ENCODE assay signal across 9 cellular contexts in the genomic region with DNA sequence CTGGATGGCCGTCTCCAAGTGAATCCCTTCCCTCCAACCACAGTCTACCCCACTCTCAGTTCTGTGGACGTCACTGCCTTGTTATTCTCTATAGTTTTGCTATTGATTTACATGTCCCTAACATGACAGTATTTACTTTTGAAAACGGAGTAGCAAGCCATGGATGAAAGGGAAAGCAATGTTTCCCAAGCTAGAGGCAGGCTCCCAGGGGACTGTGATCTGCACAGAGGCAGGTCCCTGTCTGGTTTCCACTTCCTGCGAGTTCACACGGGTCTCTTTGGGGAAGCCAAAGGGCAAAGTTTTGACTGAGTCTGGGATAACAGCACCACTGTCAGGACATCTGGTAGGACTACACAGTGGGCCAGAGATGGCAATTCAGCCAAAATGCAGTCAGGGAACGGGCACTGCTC. TPM values are rescaled to one million over a fixed set of nuclear protein-coding genes. Genes with fewer than 3 reads are reported as not detected.
DNase-seq lines count a peak whose midpoint lies in the region; ATAC-seq and TF ChIP-seq lines count a peak whose summit lies in the region.
"Had no signal": no experiment of that assay in that cellular context is flagged by ENCODE, and none has a peak within 500 bp of the region (broad histone marks: within the 10 kb centered on the region; RNA-seq: fewer than 3 reads in every experiment).

No MANE protein-coding gene starts in this region.

- no peaks in the 10 kb centered on the region for H4K20me1 ChIP-seq in smooth muscle cell (ENCODE audit: low read depth)

- H3K27me3 ChIP-seq in smooth muscle cell (ENCODE audit: low read depth), result no peaks in the 10 kb centered on the region

- H2AFZ ChIP-seq in smooth muscle cell (ENCODE audit: low read depth), result no peak overlapping the region

- H3K4me3 ChIP-seq in cardiac fibroblast (replicated peaks in 1 of 2; ENCODE audit: low read depth in 2 of 2, low read length in 2 of 2), result peak overlapping the region in 1 of 2 donors; percentile 0
- no peak overlapping the region for H3K4me3 ChIP-seq in smooth muscle cell

- ATAC-seq in Right ventricle myocardium inferior (peak; percentile 75), HG03097 (IDR thresholded peaks at IDR 0.05; ENCODE audit: low FRiP score, unreplicated experiment) (peak; percentile 96)

- intact Hi-C loops in Right ventricle myocardium inferior (cut with DNase I) (loop anchor here (2.0 to 5.0 kb wide), 2 partner anchors 44 to 429 kb away; no protein-coding TSS in a partner anchor), cardiac septum (cut with DNase I) (no loop called here)

- H3K79me2 ChIP-seq in smooth muscle cell (ENCODE audit: low read depth), result no peaks in the 10 kb centered on the region

- no peak for TF ChIP-seq CTCF in cardiac fibroblast (IDR thresholded peaks at IDR 0.05; ENCODE audit: low read depth, low read length)
- no peak for TF ChIP-seq CTCF in smooth muscle cell (IDR thresholded peaks at IDR 0.05; ENCODE audit: borderline replicate concordance, insufficient read depth, poor library complexity, severe bottlenecking)

- H3K9me3 ChIP-seq in smooth muscle cell (replicated peaks; ENCODE audit: low read depth), result no peaks in the 10 kb centered on the region

- no peak overlapping the region for H3K4me2 ChIP-seq in smooth muscle cell

- no peaks in the 10 kb centered on the region for H3K36me3 ChIP-seq in smooth muscle cell (ENCODE audit: low read depth)

- no peak overlapping the region for H3K27ac ChIP-seq in smooth muscle cell (ENCODE audit: low read depth)

- WGBS in smooth muscle cell (ENCODE audit: low lambda C conversion rate), result 67% methylated on average over 6 of the region's 6 CpGs

- no peak overlapping the region for H3K9ac ChIP-seq in smooth muscle cell (ENCODE audit: low read depth)

- H3K4me1 ChIP-seq in smooth muscle cell (ENCODE audit: low read depth), result no peaks in the 10 kb centered on the region

- no peak for DNase-seq in Right ventricle myocardium inferior (ENCODE audit: missing footprints)
- DNase-seq in cardiac septum (ENCODE audit: low spot score), result no peak
- DNase-seq in cardiac fibroblast (ENCODE audit: low read depth in 2 of 2), result peak; percentile 13 to 53
- no peak for DNase-seq in ureter (ENCODE audit: low spot score)
- no peak for DNase-seq in smooth muscle cell (lab: John Stamatoyannopoulos, UW; ENCODE audit: unreplicated experiment)
- DNase-seq in NCI-H2029 (lab: John Stamatoyannopoulos, UW), result no peak
- no peak for DNase-seq in RKO (ENCODE audit: low spot score)

- H3F3A ChIP-seq in smooth muscle cell (ENCODE audit: low read depth), result no peaks in the 10 kb centered on the region

RNA-seq across cellular contexts. Expression of a gene that starts 12.7 kb away (rescaled TPM):
- total RNA-seq in Right ventricle myocardium inferior (not detected), cardiac septum (not detected), ureter (0.36 TPM), smooth muscle cell (0.63 and 1.1 TPM in 2 replicates)
- 0.69 TPM in 1 of 2 replicates, not detected in the other for polyA plus RNA-seq in smooth muscle cell
- polyA plus RNA-seq: keratinocyte had no signal

RNA-seq across cellular contexts. Expression of a gene that starts 35.6 kb away (rescaled TPM):
- total RNA-seq in Right ventricle myocardium inferior, result 66.5 TPM
- total RNA-seq in cardiac septum, result 49.2 TPM
- total RNA-seq in ureter, result 30.6 TPM
- total RNA-seq in smooth muscle cell, result 36.8 and 38.9 TPM in 2 replicates
- polyA plus RNA-seq in smooth muscle cell, result 19.8 and 25.3 TPM in 2 replicates

Comparison
In these comparisons a context has a peak if more than half of its experiments do, and no peak if none do; other contexts are left out.
1. DNase-seq: peak in cardiac fibroblast (2 of 2); none in Right ventricle myocardium inferior (single experiment), cardiac septum (single experiment), ureter (single experiment), smooth muscle cell (single experiment), NCI-H2029 (single experiment) and RKO (single experiment).